8 cellular contexts compared by ENCODE assay signal in the genomic region with DNA sequence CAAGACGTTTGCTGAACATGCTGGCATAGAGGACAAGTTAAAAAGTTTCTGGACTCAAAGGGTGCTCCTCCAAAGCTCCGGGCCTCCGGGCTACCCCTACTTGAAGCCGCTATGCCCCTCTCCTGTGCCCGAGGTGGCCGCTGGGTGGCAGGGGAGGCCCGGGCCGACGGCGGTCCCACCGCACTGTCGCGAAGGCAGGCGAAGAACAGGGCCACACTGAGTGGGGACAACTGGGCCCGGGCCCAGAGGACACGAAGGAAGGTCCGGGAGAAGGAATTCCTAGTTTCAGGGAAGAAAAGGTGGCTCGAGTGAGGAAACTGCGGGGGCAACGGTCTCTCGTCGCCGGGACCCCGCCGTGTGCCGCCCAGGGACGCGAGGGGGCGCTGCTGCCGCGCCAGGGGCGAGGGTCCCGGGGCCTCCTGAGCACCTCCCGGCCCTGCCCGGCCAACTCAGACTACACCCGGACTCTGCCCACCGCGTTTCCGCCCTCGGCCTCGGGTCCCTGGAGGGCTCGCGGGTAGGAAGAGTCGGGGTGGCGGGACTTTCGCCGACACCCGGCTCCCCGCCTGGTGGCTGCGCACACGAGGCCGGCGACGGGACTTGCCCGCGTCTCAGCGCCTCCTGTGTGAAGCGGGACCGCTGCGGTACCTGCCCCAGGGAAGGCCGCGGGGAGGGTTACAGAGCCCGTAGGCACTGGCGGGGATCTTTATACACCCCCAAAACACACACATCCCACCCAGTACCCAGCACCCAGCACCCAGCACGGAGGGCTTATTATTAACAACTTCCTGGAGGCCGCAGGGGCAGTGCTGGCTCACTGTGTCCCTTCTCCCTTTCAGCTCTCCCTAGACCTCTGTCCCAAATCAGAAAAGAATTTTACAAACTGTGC. TPM values are rescaled to one million over a fixed set of nuclear protein-coding genes. Genes with fewer than 3 reads are reported as not detected.
A peak's percentile ranks its signal among the peaks of the same experiment; 100 is the strongest.
DNase-seq lines count a peak whose midpoint lies in the region; ATAC-seq and TF ChIP-seq lines count a peak whose summit lies in the region.

No MANE protein-coding gene starts in this region.

- peak; percentile 84 for DNase-seq in GM10266 (ENCODE audit: extremely low spot score)
- DNase-seq in NB4 (ENCODE audit: low read depth): peak; percentile 87
- DNase-seq in activated CD4-positive, alpha-beta T cell treated with anti-CD3 and anti-CD28 coated beads, Interleukin-2, amount 50 U/mL, for 24 hours (ENCODE audit: low read depth in 1 of 2, low spot score in 1 of 2): peak; percentile 62 to 68
- peak; percentile 77 for DNase-seq in dermis blood vessel endothelial cell
- peak; percentile 70 to 84 (median 81) for DNase-seq in right lobe of liver
- peak; percentile 79 for DNase-seq in stimulated activated CD4-positive, alpha-beta T cell treated with anti-CD3 and anti-CD28 coated beads, Interleukin-4, amount 100 ng/mL, for 1 hour
- no peak for DNase-seq in A172 (ENCODE audit: low spot score)

- H3K4me3 ChIP-seq in HEK293 (ENCODE audit: low read depth, low read length) (peak overlapping the region; percentile 23), NB4 (ENCODE audit: low read depth, low read length) (peak overlapping the region; percentile 49), right lobe of liver (peak overlapping the region; percentile 46 to 50 (median 49))

- H3K27ac ChIP-seq in HEK293 (ENCODE audit: extremely low read depth, low read depth, low read length): peak overlapping the region; percentile 17; the same call in 1 of the 2 replicates
- H3K27ac ChIP-seq in right lobe of liver: peak overlapping the region in 1 of 3 donors; percentile 49

- no peaks in the 10 kb centered on the region for H3K4me1 ChIP-seq in HEK293 (ENCODE audit: control insufficient read depth, insufficient read depth, low read length)
- peaks cover 0 to 3% (median 0%) of the 10 kb centered on the region in 4 donors for H3K4me1 ChIP-seq in right lobe of liver

- POLR2A ChIA-PET in HEK293 (lab: Yijun Ruan, JAX): no interaction called here

- no peak for TF ChIP-seq POLR2A in NB4 (IDR thresholded peaks at IDR 0.05; ENCODE audit: extremely low read depth, insufficient read length)
- no peak for TF ChIP-seq POLR2A in right lobe of liver (IDR thresholded peaks at IDR 0.05)

- 4% methylated on average over 20 of the region's 66 CpGs for WGBS in right lobe of liver (ENCODE audit: insufficient coverage, low coverage, low lambda C conversion rate, missing lambda C conversion rate)

- ATAC-seq in right lobe of liver: peak; percentile 96 to 97 (median 96)

- intact Hi-C loops in right lobe of liver (cut with DNase I): no loop called here

- TF ChIP-seq CTCF in GM10266 (IDR thresholded peaks at IDR 0.05; ENCODE audit: control insufficient read depth, insufficient read depth, low read depth, missing control alignments) (peak; percentile 87), HEK293 (tag by site-specific recombination; IDR thresholded peaks at IDR 0.05) (no peak), NB4 (IDR thresholded peaks at IDR 0.05; ENCODE audit: low read depth, low read length) (peak; percentile 65), right lobe of liver (IDR thresholded peaks at IDR 0.05) (peak; percentile 86 to 98 (median 93))

- H3K9me3 ChIP-seq in HEK293 (ENCODE audit: control insufficient read depth, insufficient read depth, low read depth, low read length) (no peaks in the 10 kb centered on the region), right lobe of liver (no peaks in the 10 kb centered on the region)

- no peaks in the 10 kb centered on the region for H3K36me3 ChIP-seq in HEK293 (ENCODE audit: control insufficient read depth in 2 of 2, insufficient read depth in 1 of 2, low read length in 2 of 2)
- H3K36me3 ChIP-seq in right lobe of liver: no peaks in the 10 kb centered on the region

- CTCF ChIA-PET in HEK293 (lab: Yijun Ruan, JAX): interaction anchor here (0.6 to 1.0 kb wide), 4 partner anchors 53 to 217 kb away, joined by 3 read pairs; no protein-coding TSS in a partner anchor

- H3K27me3 ChIP-seq in right lobe of liver: no peaks in the 10 kb centered on the region

TF ChIP-seq in HEK293, 187 proteins besides CTCF, POLR2A, EP300 and RAD21:
- TF ChIP-seq YY1 (tag by site-specific recombination; IDR thresholded peaks at IDR 0.05) (no peak), ZXDB (tag by site-specific recombination; IDR thresholded peaks at IDR 0.05) (no peak), ZNF501 (tag by site-specific recombination; IDR thresholded peaks at IDR 0.05) (no peak), KLF17 (tag by site-specific recombination; IDR thresholded peaks at IDR 0.05) (no peak), HOXC10 (CRISPR knock-in tag; IDR thresholded peaks at IDR 0.05) (no peak), INSM2 (tag by site-specific recombination; IDR thresholded peaks at IDR 0.05) (no peak)

RNA-seq across cellular contexts. Expression of gene CHCT1, which starts 0.8 kb away (rescaled TPM):
- total RNA-seq in dermis blood vessel endothelial cell (not detected in 2 replicates), right lobe of liver (not detected)
- total RNA-seq in A172 (2014; rRNA removed; shearing (Covaris generic)): 0.53 TPM in 1 of 2 replicates, not detected in the other

RNA-seq across cellular contexts. Expression of gene USP32, which starts 29.6 kb away (rescaled TPM):
- total RNA-seq in dermis blood vessel endothelial cell (53.6 and 85.3 TPM in 2 replicates), right lobe of liver (10 to 100 TPM; 24.8 to 44.2 (median 33.5) TPM)
- total RNA-seq in A172 (2014; rRNA removed; shearing (Covaris generic)): 39.0 and 46.2 TPM in 2 replicates
